In the genomic region with DNA sequence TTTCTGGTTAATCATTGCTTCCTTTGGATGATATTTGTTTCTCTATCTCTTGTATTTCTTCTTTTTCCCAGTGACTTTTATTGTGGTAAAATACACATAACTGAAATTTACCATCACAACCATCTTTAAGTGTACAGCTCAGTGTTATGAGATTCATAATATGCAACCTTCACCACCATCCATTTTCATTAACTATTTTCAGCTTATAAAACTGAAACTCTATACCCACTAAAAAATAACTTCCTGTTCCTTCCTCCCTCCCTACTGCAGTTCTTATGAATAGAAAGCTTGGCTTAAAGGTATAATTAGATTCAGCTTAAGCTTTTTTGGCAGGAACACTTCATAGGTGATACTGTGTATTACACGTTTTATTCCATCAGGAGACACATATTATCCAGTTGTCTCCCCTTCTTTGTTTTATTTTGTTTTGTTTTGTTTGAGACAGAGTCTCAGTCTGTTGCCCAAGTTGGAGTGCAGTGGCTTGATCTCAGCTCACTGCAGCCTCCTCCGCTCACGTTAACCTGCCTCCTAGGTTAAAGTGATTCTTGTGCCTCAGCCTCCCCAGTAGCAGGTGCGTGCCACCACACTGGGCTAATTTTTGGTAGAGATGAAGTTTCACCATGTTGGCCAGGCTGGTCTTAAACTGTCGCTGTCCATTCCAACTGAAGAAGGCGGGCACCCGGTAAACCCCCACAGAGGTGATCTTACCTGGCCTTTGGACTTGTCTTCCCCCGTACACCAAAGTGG, we compare ENCODE assay signal across 10 cellular contexts. TPM values are rescaled to one million over a fixed set of nuclear protein-coding genes. Genes with fewer than 3 reads are reported as not detected.
DNase-seq lines count a peak whose midpoint lies in the region; ATAC-seq, FAIRE-seq and TF ChIP-seq lines count a peak whose summit lies in the region.
"Had no signal": no experiment of that assay in that cellular context is flagged by ENCODE, and none has a peak within 500 bp of the region (broad histone marks: within the 10 kb centered on the region; RNA-seq: fewer than 3 reads in every experiment).

No MANE protein-coding gene starts in this region.

- no peak for FAIRE-seq in RCC 7860 (lab: Jason Lieb, UNC)
- FAIRE-seq: urothelium cell line had no signal

- peak overlapping the region in 1 of 2 donors; percentile 61 for H3K4me3 Mint-ChIP-seq in activated T-cell treated with anti-CD3 and anti-CD28 coated beads, Interleukin-2, amount 50 U/mL, for 72 hours
- H3K4me3 Mint-ChIP-seq in stimulated activated effector memory CD8-positive, alpha-beta T cell treated with anti-CD3 and anti-CD28 coated beads, Interleukin-12 subunit alpha, Interleukin-12 subunit beta, amount 100 ng/mL, for 72 hours, result peak overlapping the region; percentile 2

- no peaks in the 10 kb centered on the region for H3K27me3 Mint-ChIP-seq in activated T-cell treated with anti-CD3 and anti-CD28 coated beads, Interleukin-2, amount 50 U/mL, for 72 hours (ENCODE audit: low read depth)

- no peaks in the 10 kb centered on the region for H3K9me3 ChIP-seq in left ventricle myocardium inferior (replicated peaks)
- H3K9me3 ChIP-seq: sigmoid colon had no signal

- H3K4me1 Mint-ChIP-seq in activated T-cell treated with anti-CD3 and anti-CD28 coated beads, Interleukin-2, amount 50 U/mL, for 72 hours (ENCODE audit: low read depth), result peaks cover 33% of the 10 kb centered on the region
- peaks cover 32% of the 10 kb centered on the region for H3K4me1 Mint-ChIP-seq in stimulated activated effector memory CD8-positive, alpha-beta T cell treated with anti-CD3 and anti-CD28 coated beads, Interleukin-12 subunit alpha, Interleukin-12 subunit beta, amount 100 ng/mL, for 72 hours

- peaks cover 0 to 1% of the 10 kb centered on the region in 2 donors for H3K36me3 Mint-ChIP-seq in activated T-cell treated with anti-CD3 and anti-CD28 coated beads, Interleukin-2, amount 50 U/mL, for 72 hours (ENCODE audit: insufficient read depth in 2 of 2)
- H3K36me3 Mint-ChIP-seq in stimulated activated effector memory CD8-positive, alpha-beta T cell treated with anti-CD3 and anti-CD28 coated beads, Interleukin-12 subunit alpha, Interleukin-12 subunit beta, amount 100 ng/mL, for 72 hours, result no peaks in the 10 kb centered on the region

- no peaks in the 10 kb centered on the region for H3K9me3 Mint-ChIP-seq in activated T-cell treated with anti-CD3 and anti-CD28 coated beads, Interleukin-2, amount 50 U/mL, for 72 hours
- no peaks in the 10 kb centered on the region for H3K9me3 Mint-ChIP-seq in stimulated activated effector memory CD8-positive, alpha-beta T cell treated with anti-CD3 and anti-CD28 coated beads, Interleukin-12 subunit alpha, Interleukin-12 subunit beta, amount 100 ng/mL, for 72 hours

- H3K4me3 ChIP-seq in left ventricle myocardium inferior, result no peak overlapping the region
- H3K4me3 ChIP-seq: sigmoid colon had no signal

- no peaks in the 10 kb centered on the region for H3K27me3 ChIP-seq in left ventricle myocardium inferior (ENCODE audit: low read depth)
- H3K27me3 ChIP-seq: sigmoid colon had no signal

- peak in 1 of 2 donors; percentile 47 for ATAC-seq in activated T-cell treated with anti-CD3 and anti-CD28 coated beads, Interleukin-2, amount 50 U/mL, for 72 hours (replicated peaks in 1 of 2)
- peak; percentile 95 for ATAC-seq in HG02623 (IDR thresholded peaks at IDR 0.05; ENCODE audit: unreplicated experiment)
- peak; percentile 83 for ATAC-seq in stimulated activated effector memory CD8-positive, alpha-beta T cell treated with anti-CD3 and anti-CD28 coated beads, Interleukin-12 subunit alpha, Interleukin-12 subunit beta, amount 100 ng/mL, for 72 hours

- no peak for DNase-seq in activated T-cell treated with anti-CD3 and anti-CD28 coated beads, Interleukin-2, amount 50 U/mL, for 72 hours
- no peak for DNase-seq in activated T-cell treated with anti-CD3 and anti-CD28 coated beads, Interleukin-2, amount 50 U/mL, for 1 hour
- DNase-seq in NCI-H2081 treated with DMSO at 0.1 percent for 48 hours (lab: John Stamatoyannopoulos, UW), result peak; percentile 43
- no peak for DNase-seq in stimulated activated effector memory CD8-positive, alpha-beta T cell treated with anti-CD3 and anti-CD28 coated beads, Interleukin-12 subunit alpha, Interleukin-12 subunit beta, amount 100 ng/mL, for 72 hours (ENCODE audit: low spot score in 2 of 2)
- no peak for DNase-seq in left ventricle myocardium inferior
- no peak for DNase-seq in midbrain (lab: John Stamatoyannopoulos, UW)
- DNase-seq in RCC 7860 (ENCODE audit: low spot score), result no peak
- DNase-seq: sigmoid colon had no signal

- no peak for TF ChIP-seq CTCF in left ventricle myocardium inferior (IDR thresholded peaks at IDR 0.05; ENCODE audit: borderline replicate concordance)

- intact Hi-C loops in left ventricle myocardium inferior (cut with micrococcal nuclease), result no loop called here

- peaks cover 6% of the 10 kb centered on the region for H3K4me1 ChIP-seq in left ventricle myocardium inferior

- no peaks in the 10 kb centered on the region for H3K36me3 ChIP-seq in left ventricle myocardium inferior

- peak overlapping the region; percentile 85 for H3K27ac Mint-ChIP-seq in activated T-cell treated with anti-CD3 and anti-CD28 coated beads, Interleukin-2, amount 50 U/mL, for 72 hours
- H3K27ac Mint-ChIP-seq in stimulated activated effector memory CD8-positive, alpha-beta T cell treated with anti-CD3 and anti-CD28 coated beads, Interleukin-12 subunit alpha, Interleukin-12 subunit beta, amount 100 ng/mL, for 72 hours, result peak overlapping the region; percentile 58

- no peak overlapping the region for H3K27ac ChIP-seq in left ventricle myocardium inferior (replicated peaks)

RNA-seq across cellular contexts. Expression of a gene that starts 45.1 kb away (rescaled TPM):
- 10 to 100 TPM; 25.8 to 30.0 TPM for total RNA-seq in activated T-cell treated with anti-CD3 and anti-CD28 coated beads, Interleukin-2, amount 50 U/mL, for 72 hours
- total RNA-seq in left ventricle myocardium inferior, result 11.1 TPM

RNA-seq across cellular contexts. Expression of a gene that starts 53.0 kb away (rescaled TPM):
- 10 to 100 TPM; 11.1 to 16.1 TPM for total RNA-seq in activated T-cell treated with anti-CD3 and anti-CD28 coated beads, Interleukin-2, amount 50 U/mL, for 72 hours
- total RNA-seq in left ventricle myocardium inferior, result 3.0 TPM
